ENCODE assay signal across 12 cellular contexts in genomic region chr17:18966831-18967624, GRCh38. TPM values are rescaled to one million over a fixed set of nuclear protein-coding genes. Genes with fewer than 3 reads are reported as not detected.
DNase-seq lines count a peak whose midpoint lies in the region; ATAC-seq, FAIRE-seq and TF ChIP-seq lines count a peak whose summit lies in the region.
"Had no signal": no experiment of that assay in that cellular context is flagged by ENCODE, and none has a peak within 500 bp of the region (broad histone marks: within the 10 kb centered on the region; RNA-seq: fewer than 3 reads in every experiment).

No MANE protein-coding gene starts in this region.

- TF ChIP-seq CTCF in HepG2 (CRISPR knock-in tag; IDR thresholded peaks at IDR 0.05) (no peak), suprapubic skin (IDR thresholded peaks at IDR 0.05) (no peak), GM10248 (IDR thresholded peaks at IDR 0.05; ENCODE audit: control extremely low read depth, extremely low read depth, low read depth, missing control alignments) (no peak), kidney (IDR thresholded peaks at IDR 0.05; ENCODE audit: borderline replicate concordance, extremely low read depth, insufficient read depth) (no peak)

- in situ Hi-C loops in HepG2 (cut with HindIII; ENCODE audit: extremely low pct_ligation_motif_present, low pct_unique_long_range_greater_than_20kb) = loop anchor here (5.0 kb wide), 1 partner anchor 35 kb away; the partner anchor contains the start of gene FAM83G

- H3K4me2 ChIP-seq in HepG2 (ENCODE audit: low read depth, low read length) = no peak overlapping the region

- TF ChIP-seq EP300 in HepG2 (IDR thresholded peaks at IDR 0.05; ENCODE audit: low read depth in 2 of 2, low read length in 2 of 2) = no peak
- no peak for TF ChIP-seq EP300 in HepG2 (CRISPR knock-in tag; IDR thresholded peaks at IDR 0.05; ENCODE audit: borderline replicate concordance)
- no peak for TF ChIP-seq EP300 in suprapubic skin (IDR thresholded peaks at IDR 0.05)

- no peak overlapping the region for H3K27ac ChIP-seq in HepG2 (ENCODE audit: extremely low read length, insufficient read depth, low read length)
- H3K27ac ChIP-seq in suprapubic skin = no peak overlapping the region
- H3K27ac ChIP-seq in kidney (ENCODE audit: low read depth in 2 of 2, low read length in 2 of 2) = no peak overlapping the region
- H3K27ac ChIP-seq: adrenal gland had no signal

- TF ChIP-seq POLR2A in HepG2 (IDR thresholded peaks at IDR 0.05; ENCODE audit: insufficient read depth in 1 of 2, low read depth in 2 of 2, low read length in 2 of 2) (no peak), suprapubic skin (IDR thresholded peaks at IDR 0.05) (no peak)

- DNase-seq in AG20443 (ENCODE audit: low spot score) (peak; percentile 40), M059J (ENCODE audit: low read depth) (peak; percentile 41), cerebellum (ENCODE audit: low spot score) (peak; percentile 36), HepG2 (ENCODE audit: low spot score) (no peak), suprapubic skin (ENCODE audit: low spot score in 2 of 2) (no peak), GM10248 (ENCODE audit: extremely low spot score) (no peak), kidney (no peak), GM03348 (ENCODE audit: low spot score) (no peak)
- DNase-seq: activated CD4-positive, CD25-positive, alpha-beta regulatory T cell treated with anti-CD3 and anti-CD28 coated beads, Interleukin-2, amount 50 U/mL, for 72 hours; adrenal gland; CD4-positive, alpha-beta T cell; occipital lobe had no signal

- peak; percentile 18 for ATAC-seq in HepG2

- no peak overlapping the region for H2AFZ ChIP-seq in HepG2 (ENCODE audit: low read length)

- no peaks in the 10 kb centered on the region for H4K20me1 ChIP-seq in HepG2 (ENCODE audit: insufficient read depth, low read length)

- CTCF ChIA-PET in HepG2 (lab: Yijun Ruan, JAX; ENCODE audit: low intra/inter-chr PET ratio, low total read pairs) = no interaction called here
- CTCF ChIA-PET in GM10248 (lab: Yijun Ruan, JAX) = no interaction called here

- H3K4me3 ChIP-seq in HepG2 (replicated peaks in 1 of 3; ENCODE audit: insufficient read depth in 1 of 3, low read depth in 2 of 3, low read length in 3 of 3) (no peak overlapping the region), suprapubic skin (no peak overlapping the region), kidney (ENCODE audit: low read length in 2 of 2) (no peak overlapping the region)
- H3K4me3 ChIP-seq: adrenal gland had no signal

- intact Hi-C loops in HepG2 (cut with micrococcal nuclease; ENCODE audit: unreplicated experiment) = no loop called here
- intact Hi-C loops in kidney (cut with DNase I) = no loop called here

- H3K36me3 ChIP-seq in HepG2 (replicated peaks in 1 of 2; ENCODE audit: control insufficient read depth in 1 of 2, insufficient read depth in 2 of 2, low read length in 2 of 2) = peaks cover 11 to 24% of the 10 kb centered on the region in 2 experiments
- H3K36me3 ChIP-seq in suprapubic skin = peaks cover 9% of the 10 kb centered on the region
- peaks cover 0 to 4% of the 10 kb centered on the region in 2 donors for H3K36me3 ChIP-seq in kidney (ENCODE audit: control insufficient read depth in 1 of 2, insufficient read depth in 2 of 2, low read length in 2 of 2)
- H3K36me3 ChIP-seq: adrenal gland had no signal

- H3K9ac ChIP-seq in HepG2 (ENCODE audit: insufficient read depth, low read depth, low read length) (no peak overlapping the region), kidney (ENCODE audit: low read length in 2 of 2) (no peak overlapping the region)

- H3K4me1 ChIP-seq in HepG2 (ENCODE audit: insufficient read depth, low read length) = peaks cover 60% of the 10 kb centered on the region
- H3K4me1 ChIP-seq in suprapubic skin = peaks cover 34% of the 10 kb centered on the region
- H3K4me1 ChIP-seq in kidney (ENCODE audit: control insufficient read depth in 1 of 2, insufficient read depth in 1 of 2, low read depth in 1 of 2, low read length in 2 of 2) = peaks cover 0 to 3% of the 10 kb centered on the region in 2 donors
- H3K4me1 ChIP-seq: adrenal gland had no signal

- H3K9me3 ChIP-seq in HepG2 (ENCODE audit: low read length) (no peaks in the 10 kb centered on the region), suprapubic skin (no peaks in the 10 kb centered on the region), kidney (ENCODE audit: control insufficient read depth in 1 of 2, low read length in 2 of 2) (no peaks in the 10 kb centered on the region)
- H3K9me3 ChIP-seq: adrenal gland had no signal

- H3K27me3 ChIP-seq in HepG2 (ENCODE audit: control insufficient read depth in 1 of 2, insufficient read depth in 2 of 2, low read length in 2 of 2) (0 out of 5 replicates have a peak, but pooled peaks cover 0 to 8% of the 10 kb centered on the region in 2 experiments), suprapubic skin (no peaks in the 10 kb centered on the region)
- H3K27me3 ChIP-seq: adrenal gland had no signal

- H3K79me2 ChIP-seq in HepG2 (ENCODE audit: insufficient read depth, low read length) = no peaks in the 10 kb centered on the region

- POLR2A ChIA-PET in HepG2 (lab: Yijun Ruan, JAX) (no interaction called here), GM10248 (lab: Yijun Ruan, JAX) (no interaction called here)

- 35% methylated on average over 15 of the region's 19 CpGs for WGBS in HepG2 (ENCODE audit: low lambda C conversion rate)
- WGBS in suprapubic skin = 65% methylated on average over 14 of the region's 19 CpGs

- no TSS peak for BruUV-seq in HepG2 (replicated peaks; lab: Mats Ljungman, UMichigan)

- FAIRE-seq in HepG2 (lab: Jason Lieb, UNC) (no peak), kidney (lab: Jason Lieb, UNC) (no peak)

- no peak for TF ChIP-seq RAD21 in HepG2 (CRISPR knock-in tag; IDR thresholded peaks at IDR 0.05)

RNA-seq across cellular contexts. Expression of gene SLC5A10, which starts 15.1 kb away (rescaled TPM):
- total RNA-seq in M059J (2014; rRNA removed; shearing (Covaris generic)) = 0.27 TPM in 1 of 2 replicates, not detected in the other
- total RNA-seq in cerebellum (0.09 TPM), HepG2 (2016; rRNA removed; fragmentation: Illumina TruSeq; extraction: Trizol) (not detected in 2 replicates), suprapubic skin (1 to 10 TPM in 2 of 4 donors, under 1 TPM in 2; 0.31 to 1.5 (median 0.94) TPM), kidney (9.7 TPM)
- not detected in 2 replicates for total RNA-seq in HepG2 (2016; cell fraction: cytosol; rRNA removed; fragmentation: Illumina TruSeq; extraction: Trizol; ENCODE audit: low read depth)
- 0.04 TPM in 1 of 2 replicates, not detected in the other for total RNA-seq in HepG2 (2016; cell fraction: insoluble cytoplasmic fraction; rRNA removed; fragmentation: Illumina TruSeq; extraction: Trizol)
- not detected in 2 replicates for total RNA-seq in HepG2 (2016; cell fraction: membrane; rRNA removed; fragmentation: Illumina TruSeq; extraction: Trizol)
- total RNA-seq in HepG2 (2016; cell fraction: nucleus; rRNA removed; fragmentation: Illumina TruSeq; extraction: Trizol) = not detected in 2 replicates
- polyA plus RNA-seq in HepG2 (2011; rRNA removed) (0.05 and 0.07 TPM in 2 replicates), kidney (ENCODE audit: insufficient read depth, low read depth, low replicate concordance) (16.5 TPM)
- polyA plus RNA-seq in HepG2 (2011; cell fraction: cytosol; rRNA removed) = 0.03 TPM in 2 replicates
- polyA plus RNA-seq in HepG2 (2011; cell fraction: nucleus; rRNA removed) = 0.23 and 0.38 TPM in 2 replicates
- polyA plus RNA-seq in HepG2 (2012) = 0.08 and 0.11 TPM in 2 replicates
- polyA plus RNA-seq in HepG2 (2016; cell fraction: cytosol; fragmentation: Illumina TruSeq; extraction: Trizol; ENCODE audit: low read depth) = not detected in 2 replicates
- not detected in 2 replicates for polyA plus RNA-seq in HepG2 (2016; cell fraction: insoluble cytoplasmic fraction; fragmentation: Illumina TruSeq; extraction: Trizol; ENCODE audit: low read depth)
- not detected in 2 replicates for polyA plus RNA-seq in HepG2 (2016; cell fraction: membrane; fragmentation: Illumina TruSeq; extraction: Trizol; ENCODE audit: low read depth)
- not detected in 2 replicates for polyA plus RNA-seq in HepG2 (2016; cell fraction: nucleus; fragmentation: Illumina TruSeq; extraction: Trizol; ENCODE audit: insufficient read depth, low read depth)
- polyA minus RNA-seq in HepG2 (2011; rRNA and poly(A)+ RNA removed; ENCODE audit: low replicate concordance) = 0.09 and 0.24 TPM in 2 replicates
- polyA minus RNA-seq in HepG2 (2011; cell fraction: cytosol; rRNA and poly(A)+ RNA removed) = not detected in 2 replicates
- 0.25 and 0.39 TPM in 2 replicates for polyA minus RNA-seq in HepG2 (2011; cell fraction: nucleus; rRNA and poly(A)+ RNA removed)
- total RNA-seq: CD4-positive, alpha-beta T cell; occipital lobe had no signal

RNA-seq across cellular contexts. Expression of gene FAM83G, which starts 37.5 kb away (rescaled TPM):
- total RNA-seq in M059J (2014; rRNA removed; shearing (Covaris generic)) = 6.5 and 15.0 TPM in 2 replicates
- total RNA-seq in cerebellum = 2.5 TPM
- total RNA-seq in HepG2 (2016; rRNA removed; fragmentation: Illumina TruSeq; extraction: Trizol) = 14.0 and 18.6 TPM in 2 replicates
- total RNA-seq in HepG2 (2016; cell fraction: cytosol; rRNA removed; fragmentation: Illumina TruSeq; extraction: Trizol; ENCODE audit: low read depth) = 3.1 and 3.2 TPM in 2 replicates
- total RNA-seq in HepG2 (2016; cell fraction: insoluble cytoplasmic fraction; rRNA removed; fragmentation: Illumina TruSeq; extraction: Trizol) = 11.3 and 19.1 TPM in 2 replicates
- 8.0 and 8.1 TPM in 2 replicates for total RNA-seq in HepG2 (2016; cell fraction: membrane; rRNA removed; fragmentation: Illumina TruSeq; extraction: Trizol)
- total RNA-seq in HepG2 (2016; cell fraction: nucleus; rRNA removed; fragmentation: Illumina TruSeq; extraction: Trizol) = 19.9 and 21.9 TPM in 2 replicates
- 13.7 and 21.2 TPM in 2 replicates for polyA plus RNA-seq in HepG2 (2011; rRNA removed)
- polyA plus RNA-seq in HepG2 (2011; cell fraction: cytosol; rRNA removed) = 9.8 and 12.5 TPM in 2 replicates
- 62.7 and 63.6 TPM in 2 replicates for polyA plus RNA-seq in HepG2 (2011; cell fraction: nucleus; rRNA removed)
- polyA plus RNA-seq in HepG2 (2012) = 9.6 and 14.4 TPM in 2 replicates
- polyA plus RNA-seq in HepG2 (2016; cell fraction: cytosol; fragmentation: Illumina TruSeq; extraction: Trizol; ENCODE audit: low read depth) = 1.4 and 1.5 TPM in 2 replicates
- 10.4 and 12.3 TPM in 2 replicates for polyA plus RNA-seq in HepG2 (2016; cell fraction: insoluble cytoplasmic fraction; fragmentation: Illumina TruSeq; extraction: Trizol; ENCODE audit: low read depth)
- polyA plus RNA-seq in HepG2 (2016; cell fraction: membrane; fragmentation: Illumina TruSeq; extraction: Trizol; ENCODE audit: low read depth) = 4.1 and 4.4 TPM in 2 replicates
- polyA plus RNA-seq in HepG2 (2016; cell fraction: nucleus; fragmentation: Illumina TruSeq; extraction: Trizol; ENCODE audit: insufficient read depth, low read depth) = 43.0 and 45.0 TPM in 2 replicates
- polyA minus RNA-seq in HepG2 (2011; rRNA and poly(A)+ RNA removed; ENCODE audit: low replicate concordance) = 18.2 and 34.3 TPM in 2 replicates
- 14.7 and 14.9 TPM in 2 replicates for polyA minus RNA-seq in HepG2 (2011; cell fraction: cytosol; rRNA and poly(A)+ RNA removed)
- polyA minus RNA-seq in HepG2 (2011; cell fraction: nucleus; rRNA and poly(A)+ RNA removed) = 24.2 and 25.2 TPM in 2 replicates
- total RNA-seq in suprapubic skin = 100 to 1,000 TPM; 205 to 261 (median 210) TPM
- total RNA-seq in kidney = 8.0 TPM
- 4.9 TPM for polyA plus RNA-seq in kidney (ENCODE audit: insufficient read depth, low read depth, low replicate concordance)

Comparison
In these comparisons a context has a peak if more than half of its experiments do, and no peak if none do; other contexts are left out.
1. DNase-seq: peak in AG20443 (single experiment), M059J (single experiment) and cerebellum (single experiment); none in HepG2 (single experiment), suprapubic skin (0 of 2), GM10248 (single experiment), kidney (single experiment) and GM03348 (single experiment).
2. RNA of gene FAM83G, which starts 37.5 kb away (total RNA-seq): 205 to 261 TPM in suprapubic skin; 3.1 to 21.9 TPM in HepG2, 6.5 to 15.0 TPM in M059J, 8.0 TPM in kidney (single experiment) and 2.5 TPM in cerebellum (single experiment); every median in the first group is over 4 times any median in the second.